ENCODE assay signal across 29 cellular contexts in genomic region chr18:47644896-47645295, GRCh38.
"Had no signal": no experiment of that assay in that cellular context is flagged by ENCODE, and none has a peak within 500 bp of the region (broad histone marks: within the 10 kb centered on the region; RNA-seq: fewer than 3 reads in every experiment).

No MANE protein-coding gene starts in this region.

- H3K27me3 ChIP-seq: ascending aorta, breast epithelium, cardiac muscle cell, colonic mucosa, foreskin keratinocyte, gastrocnemius medialis, heart left ventricle had no signal

- H3K36me3 ChIP-seq: ascending aorta, breast epithelium, cardiac muscle cell, colonic mucosa, gastrocnemius medialis, heart left ventricle had no signal

- H3K4me3 ChIP-seq: ascending aorta, breast epithelium, cardiac muscle cell, colonic mucosa, gastrocnemius medialis, heart left ventricle had no signal

- ATAC-seq: activated CD4-positive, alpha-beta T cell treated with anti-CD3 and anti-CD28 coated beads for 36 hours; activated naive CD4-positive, alpha-beta T cell treated with anti-CD3 and anti-CD28 coated beads, Interleukin-2, amount 50 U/mL, for 72 hours; activated T-cell treated with anti-CD3 and anti-CD28 coated beads, Interleukin-2, amount 50 U/mL, for 72 hours; esophagus mucosa; foreskin keratinocyte; gastrocnemius medialis; heart left ventricle; T-helper 17 cell had no signal

- DNase-seq: activated CD4-positive, alpha-beta memory T cell treated with anti-CD3 and anti-CD28 coated beads, Interleukin-2, amount 10 ng/mL, durations not matched to agents 7 days and 5 days; activated CD4-positive, alpha-beta T cell treated with anti-CD3 and anti-CD28 coated beads for 36 hours; activated CD4-positive, alpha-beta T cell treated with anti-CD3 and anti-CD28 coated beads, Interleukin-2, amount 10 ng/mL, durations not matched to agents 24 days and 14 days; activated CD4-positive, CD25-positive, alpha-beta regulatory T cell; activated CD4-positive, CD25-positive, alpha-beta regulatory T cell treated with anti-CD3 and anti-CD28 coated beads, Interleukin-2, amount 50 U/mL, for 72 hours; activated CD8-positive, alpha-beta memory T cell treated with anti-CD3 and anti-CD28 coated beads, Interleukin-2, amount 50 U/mL, for 48 hours; activated gamma-delta T cell; activated naive CD4-positive, alpha-beta T cell; activated naive CD4-positive, alpha-beta T cell treated with anti-CD3 and anti-CD28 coated beads, Interleukin-2, amount 10 ng/mL, durations not matched to agents 7 days and 5 days; activated naive CD8-positive, alpha-beta T cell treated with anti-CD3 and anti-CD28 coated beads, Interleukin-2, amount 10 ng/mL, durations not matched to agents 7 days and 5 days; activated T-cell treated with anti-CD3 and anti-CD28 coated beads for 4 hours; activated T-cell treated with anti-CD3 and anti-CD28 coated beads, Interleukin-2, amount 50 U/mL, for 24 hours; activated T-cell treated with anti-CD3 and anti-CD28 coated beads, Interleukin-2, amount 50 U/mL, for 72 hours; central memory CD4-positive, alpha-beta T cell; cerebellar nuclear complex; colonic mucosa; effector CD8-positive, alpha-beta T cell; foreskin keratinocyte; gastrocnemius medialis; glutamatergic neuron; heart left ventricle; T-helper 1 cell; T-helper 17 cell; T1000 had no signal

- H3K9me3 ChIP-seq: ascending aorta, colonic mucosa, gastrocnemius medialis had no signal

- H3K4me1 ChIP-seq: ascending aorta, breast epithelium, colonic mucosa, foreskin keratinocyte, gastrocnemius medialis, heart left ventricle had no signal

- H3K27ac ChIP-seq: ascending aorta, breast epithelium, cardiac muscle cell, colonic mucosa, foreskin keratinocyte, gastrocnemius medialis, heart left ventricle had no signal
